17 cellular contexts compared by ENCODE assay signal in genomic region chr2:136323935-136324334, GRCh38.
DNase-seq lines count a peak whose midpoint lies in the region; ATAC-seq and FAIRE-seq lines count a peak whose summit lies in the region.
"Had no signal": no experiment of that assay in that cellular context is flagged by ENCODE, and none has a peak within 500 bp of the region (broad histone marks: within the 10 kb centered on the region; RNA-seq: fewer than 3 reads in every experiment).

No MANE protein-coding gene starts in this region.

- FAIRE-seq in GM19239 (lab: Jason Lieb, UNC) = peak; percentile 44
- FAIRE-seq: colon, frontal cortex had no signal

- H3K27me3 Mint-ChIP-seq in activated CD8-positive, alpha-beta T cell treated with anti-CD3 and anti-CD28 coated beads, Interleukin-2, amount 10 ng/mL, durations not matched to agents 7 days and 5 days (ENCODE audit: low read depth) = no peaks in the 10 kb centered on the region
- no peaks in the 10 kb centered on the region for H3K27me3 Mint-ChIP-seq in naive B cell

- DNase-seq in NCI-H510A treated with DMSO at 0.1 percent for 48 hours (lab: John Stamatoyannopoulos, UW) (peak; percentile 4), NCI-H510A (lab: John Stamatoyannopoulos, UW) (no peak), GM19239 (ENCODE audit: insufficient read length, low spot score) (no peak), naive B cell (no peak), islet precursor cell (no peak), NCI-H1105 treated with DMSO at 0.1 percent for 48 hours (lab: John Stamatoyannopoulos, UW) (no peak)
- DNase-seq in activated CD8-positive, alpha-beta T cell treated with anti-CD3 and anti-CD28 coated beads, Interleukin-2, amount 10 ng/mL, durations not matched to agents 7 days and 5 days = no peak
- DNase-seq: activated CD4-positive, CD25-positive, alpha-beta regulatory T cell; DND-41; NCI-H1436 treated with DMSO at 0.1 percent for 48 hours; NK-92 treated with Interleukin-12 subunit alpha and Interleukin-12 subunit beta, amount 100 ng/mL, for 24 hours; posterior cingulate gyrus; upper lobe of left lung had no signal

- peaks cover 4% of the 10 kb centered on the region for H3K36me3 Mint-ChIP-seq in activated CD8-positive, alpha-beta T cell treated with anti-CD3 and anti-CD28 coated beads, Interleukin-2, amount 10 ng/mL, durations not matched to agents 7 days and 5 days (ENCODE audit: low read depth)
- H3K36me3 Mint-ChIP-seq in naive B cell = no peaks in the 10 kb centered on the region

- peaks cover 3% of the 10 kb centered on the region for H3K9me3 Mint-ChIP-seq in activated CD8-positive, alpha-beta T cell treated with anti-CD3 and anti-CD28 coated beads, Interleukin-2, amount 10 ng/mL, durations not matched to agents 7 days and 5 days (ENCODE audit: insufficient read depth)
- H3K9me3 Mint-ChIP-seq in naive B cell = no peaks in the 10 kb centered on the region

- ATAC-seq in activated CD8-positive, alpha-beta T cell treated with anti-CD3 and anti-CD28 coated beads, Interleukin-2, amount 10 ng/mL, durations not matched to agents 7 days and 5 days = no peak
- ATAC-seq in naive B cell (ENCODE audit: low read depth in 2 of 2) = peak in 1 of 2 donors; percentile 19
- no peak for ATAC-seq in GM18867 (IDR thresholded peaks at IDR 0.05; ENCODE audit: unreplicated experiment)
- ATAC-seq: Right ventricle myocardium inferior had no signal

- peak overlapping the region; percentile 42 for H3K4me3 Mint-ChIP-seq in activated CD8-positive, alpha-beta T cell treated with anti-CD3 and anti-CD28 coated beads, Interleukin-2, amount 10 ng/mL, durations not matched to agents 7 days and 5 days
- peak overlapping the region; percentile 6 to 87 (median 78) for H3K4me3 Mint-ChIP-seq in naive B cell

- CTCF ChIA-PET in activated CD8-positive, alpha-beta T cell treated with anti-CD3 and anti-CD28 coated beads, Interleukin-2, amount 10 ng/mL, durations not matched to agents 7 days and 5 days (lab: Charles Lee) = no interaction called here

- POLR2A ChIA-PET in activated CD8-positive, alpha-beta T cell treated with anti-CD3 and anti-CD28 coated beads, Interleukin-2, amount 10 ng/mL, durations not matched to agents 7 days and 5 days (lab: Charles Lee) = interaction anchor here (0.6 to 0.9 kb wide), 2 partner anchors 52 to 207 kb away, joined by 3 read pairs; no protein-coding TSS in a partner anchor

- H3K27ac Mint-ChIP-seq in activated CD8-positive, alpha-beta T cell treated with anti-CD3 and anti-CD28 coated beads, Interleukin-2, amount 10 ng/mL, durations not matched to agents 7 days and 5 days = peak overlapping the region; percentile 73
- H3K27ac Mint-ChIP-seq in naive B cell = peak overlapping the region; percentile 56 to 90 (median 84)

- peaks cover 60% of the 10 kb centered on the region for H3K4me1 Mint-ChIP-seq in activated CD8-positive, alpha-beta T cell treated with anti-CD3 and anti-CD28 coated beads, Interleukin-2, amount 10 ng/mL, durations not matched to agents 7 days and 5 days (ENCODE audit: low read depth)
- H3K4me1 Mint-ChIP-seq in naive B cell = peaks cover 52 to 66% (median 64%) of the 10 kb centered on the region in 3 donors
